8 cellular contexts compared by ENCODE assay signal in the genomic region with DNA sequence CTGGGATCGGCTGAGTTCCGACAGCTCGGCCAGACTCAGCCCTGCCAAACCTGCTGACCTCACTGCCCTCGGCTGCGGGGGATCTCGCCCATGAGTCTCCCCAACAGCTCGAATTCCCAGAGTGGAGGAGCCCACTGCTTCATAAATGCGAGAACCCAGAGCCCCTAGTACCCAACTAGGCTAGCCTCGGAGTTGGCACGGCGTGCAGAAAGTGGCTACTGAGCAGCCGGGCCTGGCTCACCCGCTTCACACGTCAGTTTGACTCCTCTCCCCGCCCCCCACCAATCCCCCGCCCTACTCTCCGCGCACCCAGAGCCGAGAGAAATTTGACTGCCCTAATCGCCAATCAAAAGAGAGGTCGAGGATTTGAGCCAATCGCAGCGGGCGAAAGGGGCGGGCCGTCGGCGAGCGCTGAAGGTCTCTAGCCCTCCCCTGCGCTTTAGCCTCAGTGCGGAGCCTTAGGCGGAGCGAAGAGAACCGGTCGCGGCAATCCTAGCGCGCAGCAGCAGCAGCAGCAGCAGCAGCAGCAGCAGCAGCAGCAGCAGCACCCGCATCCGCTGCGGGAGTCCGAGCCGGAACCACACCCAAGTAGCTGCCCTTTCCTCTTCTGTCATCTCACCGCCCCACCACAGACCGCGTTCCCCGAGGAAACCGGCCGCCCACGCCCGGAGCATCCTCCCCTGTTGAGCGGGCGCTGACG. TPM values are rescaled to one million over a fixed set of nuclear protein-coding genes. Genes with fewer than 3 reads are reported as not detected.
DNase-seq lines count a peak whose midpoint lies in the region; ATAC-seq and TF ChIP-seq lines count a peak whose summit lies in the region.

A gene (plus strand): TSS at position 448 of the 700 bp plus-strand sequence. CDS start 264 bp downstream, outside the sequence.

- peak; percentile 87 for ATAC-seq in GM23338
- peak; percentile 87 for ATAC-seq in naive thymus-derived CD4-positive, alpha-beta T cell
- ATAC-seq in stimulated activated naive B cell treated with anti-CD40 and anti-IgM and Interleukin-4, amounts not matched to agents 10 μg/mL and 1 μg/mL and 100 μg/mL, for 72 hours (replicated peaks) = peak; percentile 80 to 85

- H3K27ac Mint-ChIP-seq in GM23338 = peak within 1 kb of the TSS; percentile 75
- H3K27ac Mint-ChIP-seq in naive thymus-derived CD4-positive, alpha-beta T cell = peak within 1 kb of the TSS; percentile 95 to 98 (median 97)
- peak within 1 kb of the TSS; percentile 100 for H3K27ac Mint-ChIP-seq in stimulated activated naive B cell treated with anti-CD40 and anti-IgM and Interleukin-4, amounts not matched to agents 10 μg/mL and 1 μg/mL and 100 μg/mL, for 72 hours

- H2AFZ ChIP-seq in GM23338 = peak within 1 kb of the TSS; percentile 78

- TF ChIP-seq CTCF in DOHH2 (IDR thresholded peaks at IDR 0.05; ENCODE audit: low read depth, low read length, poor library complexity, severe bottlenecking) = no peak
- no peak for TF ChIP-seq CTCF in GM23338 (conservative IDR thresholded peaks at IDR 0.05; ENCODE audit: low read depth in 2 of 2)

- POLR2A ChIA-PET in naive thymus-derived CD4-positive, alpha-beta T cell (lab: Charles Lee) = interaction anchor here (0.5 to 4.9 kb wide), 34 partner anchors 8 to 797 kb away, joined by 3 to 63 read pairs (median 4); a partner anchor contains a TSS

- H3F3A ChIP-seq in DOHH2 (ENCODE audit: control insufficient read depth, insufficient read depth) (peaks cover 11% of the 10 kb centered on the region), GM23338 (replicated peaks; ENCODE audit: low read depth) (no peaks in the 10 kb centered on the region)

- H3K27me3 ChIP-seq in DOHH2 (ENCODE audit: control insufficient read depth, low read length) (no peaks in the 10 kb centered on the region), GM23338 (ENCODE audit: insufficient read depth) (no peaks in the 10 kb centered on the region)
- no peaks in the 10 kb centered on the region for H3K27me3 ChIP-seq in naive thymus-derived CD4-positive, alpha-beta T cell (ENCODE audit: control insufficient read depth in 2 of 2, insufficient read depth in 2 of 2, low read length in 2 of 2)

- CTCF ChIA-PET in naive thymus-derived CD4-positive, alpha-beta T cell (lab: Charles Lee) = interaction anchor here (2.8 kb wide), 1 partner anchor 29 kb away, joined by 22 read pairs; no protein-coding TSS in a partner anchor

- peaks cover 27% of the 10 kb centered on the region for H4K20me1 ChIP-seq in DOHH2 (ENCODE audit: control insufficient read depth, insufficient read depth, low read depth, low read length)
- peaks cover 6% of the 10 kb centered on the region; the same call in 1 of the 2 replicates for H4K20me1 ChIP-seq in GM23338 (replicated peaks; ENCODE audit: insufficient read depth)

- no peaks in the 10 kb centered on the region for H3K9me3 ChIP-seq in DOHH2 (ENCODE audit: control insufficient read depth, insufficient read depth, low read length)
- H3K9me3 ChIP-seq in naive thymus-derived CD4-positive, alpha-beta T cell (ENCODE audit: control insufficient read depth in 2 of 3, low read length in 3 of 3) = no peaks in the 10 kb centered on the region

- peaks cover 3% of the 10 kb centered on the region for H3K27me3 Mint-ChIP-seq in GM23338 (ENCODE audit: insufficient read depth, low read depth, poor library complexity)
- no peaks in the 10 kb centered on the region for H3K27me3 Mint-ChIP-seq in naive thymus-derived CD4-positive, alpha-beta T cell
- H3K27me3 Mint-ChIP-seq in stimulated activated naive B cell treated with anti-CD40 and anti-IgM and Interleukin-4, amounts not matched to agents 10 μg/mL and 1 μg/mL and 100 μg/mL, for 72 hours = no peaks in the 10 kb centered on the region

- H3K9me3 Mint-ChIP-seq in GM23338 = no peaks in the 10 kb centered on the region
- H3K9me3 Mint-ChIP-seq in naive thymus-derived CD4-positive, alpha-beta T cell = peaks cover 0 to 8% (median 0%) of the 10 kb centered on the region in 11 donors
- no peaks in the 10 kb centered on the region for H3K9me3 Mint-ChIP-seq in stimulated activated naive B cell treated with anti-CD40 and anti-IgM and Interleukin-4, amounts not matched to agents 10 μg/mL and 1 μg/mL and 100 μg/mL, for 72 hours

- H3K27ac ChIP-seq in DOHH2 (ENCODE audit: low read depth, low read length) (peak within 1 kb of the TSS; percentile 88), GM23338 (ENCODE audit: low read depth) (no peak within 1 kb of the TSS)
- peak within 1 kb of the TSS; percentile 93 for H3K27ac ChIP-seq in naive thymus-derived CD4-positive, alpha-beta T cell (ENCODE audit: low read depth, low read length)

- intact Hi-C loops in naive thymus-derived CD4-positive, alpha-beta T cell (cut with micrococcal nuclease) = loop anchor here (1.0 to 10.0 kb wide), 22 partner anchors 30 to 1296 kb away; a partner anchor contains a TSS

- H3K79me2 ChIP-seq in DOHH2 (ENCODE audit: control insufficient read depth, low read length) (peaks cover 56% of the 10 kb centered on the region), GM23338 (replicated peaks; ENCODE audit: insufficient read depth) (peaks cover 36% of the 10 kb centered on the region)

- H3K4me2 ChIP-seq in DOHH2 (ENCODE audit: low read length) (peak within 1 kb of the TSS; percentile 97), GM23338 (peak within 1 kb of the TSS; percentile 86)

- peaks cover 28% of the 10 kb centered on the region for H3K4me1 Mint-ChIP-seq in GM23338
- peaks cover 25 to 72% (median 62%) of the 10 kb centered on the region in 7 donors for H3K4me1 Mint-ChIP-seq in naive thymus-derived CD4-positive, alpha-beta T cell
- peaks cover 24 to 47% of the 10 kb centered on the region in 2 donors for H3K4me1 Mint-ChIP-seq in stimulated activated naive B cell treated with anti-CD40 and anti-IgM and Interleukin-4, amounts not matched to agents 10 μg/mL and 1 μg/mL and 100 μg/mL, for 72 hours

- peak within 1 kb of the TSS; percentile 100 for H3K4me3 ChIP-seq in DOHH2 (ENCODE audit: low read length)
- H3K4me3 ChIP-seq in GM23338 = peak within 1 kb of the TSS; percentile 76
- peak within 1 kb of the TSS; percentile 92 for H3K4me3 ChIP-seq in naive thymus-derived CD4-positive, alpha-beta T cell (ENCODE audit: low read length)

- peak; percentile 99 for DNase-seq in GM23338 (ENCODE audit: low spot score)
- peak; percentile 98 for DNase-seq in LHCN-M2 (ENCODE audit: low read depth)
- peak; percentile 97 for DNase-seq in RPMI8226
- DNase-seq in activated T-helper 1 cell treated with anti-CD3 and anti-CD28 coated beads, Interleukin-2, amount 50 U/mL, for 16 hours (ENCODE audit: low read depth in 1 of 2, low spot score in 1 of 2) = peak; percentile 92 to 93
- peak; percentile 95 for DNase-seq in fibroblast of gingiva (ENCODE audit: low read depth)
- peak; percentile 89 to 97 (median 95) for DNase-seq in naive thymus-derived CD4-positive, alpha-beta T cell
- peak; percentile 95 for DNase-seq in stimulated activated naive B cell treated with anti-CD40 and anti-IgM and Interleukin-4, amounts not matched to agents 10 μg/mL and 1 μg/mL and 100 μg/mL, for 72 hours

- peak within 1 kb of the TSS; percentile 92 for H3K4me3 Mint-ChIP-seq in GM23338
- H3K4me3 Mint-ChIP-seq in naive thymus-derived CD4-positive, alpha-beta T cell = peak within 1 kb of the TSS; percentile 90 to 100 (median 96)
- H3K4me3 Mint-ChIP-seq in stimulated activated naive B cell treated with anti-CD40 and anti-IgM and Interleukin-4, amounts not matched to agents 10 μg/mL and 1 μg/mL and 100 μg/mL, for 72 hours = peak within 1 kb of the TSS; percentile 96 to 100

- H3K4me1 ChIP-seq in DOHH2 (ENCODE audit: control insufficient read depth, low read length) (peaks cover 49% of the 10 kb centered on the region), GM23338 (ENCODE audit: insufficient read depth) (peaks cover 31% of the 10 kb centered on the region)
- H3K4me1 ChIP-seq in naive thymus-derived CD4-positive, alpha-beta T cell (ENCODE audit: control insufficient read depth in 2 of 2, insufficient read depth in 2 of 2, low read length in 2 of 2) = peaks cover 17 to 23% of the 10 kb centered on the region in 2 donors

- H3K9me2 ChIP-seq in DOHH2 (replicated peaks; ENCODE audit: control insufficient read depth, low read length) (no peaks in the 10 kb centered on the region), GM23338 (ENCODE audit: insufficient read depth) (no peaks in the 10 kb centered on the region)

- peaks cover 41% of the 10 kb centered on the region for H3K36me3 ChIP-seq in DOHH2 (ENCODE audit: control insufficient read depth, low read length)
- H3K36me3 ChIP-seq in GM23338 (ENCODE audit: insufficient read depth) = no peaks in the 10 kb centered on the region
- H3K36me3 ChIP-seq in naive thymus-derived CD4-positive, alpha-beta T cell (ENCODE audit: control insufficient read depth in 2 of 3, insufficient read depth in 3 of 3, low read length in 3 of 3) = no peaks in the 10 kb centered on the region

- peaks cover 26% of the 10 kb centered on the region for H3K36me3 Mint-ChIP-seq in GM23338 (ENCODE audit: low read depth)
- peaks cover 0 to 17% (median 0%) of the 10 kb centered on the region in 5 donors for H3K36me3 Mint-ChIP-seq in naive thymus-derived CD4-positive, alpha-beta T cell
- H3K36me3 Mint-ChIP-seq in stimulated activated naive B cell treated with anti-CD40 and anti-IgM and Interleukin-4, amounts not matched to agents 10 μg/mL and 1 μg/mL and 100 μg/mL, for 72 hours = peaks cover 15 to 32% of the 10 kb centered on the region in 2 donors

TF ChIP-seq in GM23338, 12 proteins besides CTCF, POLR2A, EP300 and RAD21 (continues in another document):
- TF ChIP-seq EZH2 (IDR thresholded peaks at IDR 0.05; ENCODE audit: low read depth, unreplicated experiment) = no peak
- TF ChIP-seq STAT1 (IDR thresholded peaks at IDR 0.05; ENCODE audit: unreplicated experiment) = no peak

RNA-seq across cellular contexts. Expression of the gene that starts here (rescaled TPM):
- 133 and 172 TPM in 2 replicates for total RNA-seq in GM23338 (2014; rRNA removed; shearing (Covaris generic))
- polyA plus RNA-seq in GM23338 (2016; fragmentation: Nextera tagmentation; extraction: Ambion mirVana) = 38.1 and 43.2 TPM in 2 replicates
- 139 and 145 TPM in 2 replicates for total RNA-seq in LHCN-M2 (2014; rRNA removed)
- 94.9 TPM for polyA plus RNA-seq in LHCN-M2 (2012)
- total RNA-seq in naive thymus-derived CD4-positive, alpha-beta T cell = 100 to 1,000 TPM; 167 to 234 (median 202) TPM
- 10 to 100 TPM; 34.6 to 47.9 TPM for polyA plus RNA-seq in naive thymus-derived CD4-positive, alpha-beta T cell
